Comparison of ENCODE assay signal across 10 cellular contexts in genomic region chr2:66438498-66439290, GRCh38. TPM values are rescaled to one million over a fixed set of nuclear protein-coding genes. Genes with fewer than 3 reads are reported as not detected.
DNase-seq lines count a peak whose midpoint lies in the region; TF ChIP-seq lines count a peak whose summit lies in the region.
"Had no signal": no experiment of that assay in that cellular context is flagged by ENCODE, and none has a peak within 500 bp of the region (broad histone marks: within the 10 kb centered on the region; RNA-seq: fewer than 3 reads in every experiment).

No MANE protein-coding gene starts in this region.

- DNase-seq in NT2/D1 (ENCODE audit: low read depth, low spot score) (no peak), endothelial cell (ENCODE audit: low spot score) (no peak), tibial artery (no peak), COLO829 (ENCODE audit: low spot score) (no peak), WERI-Rb-1 (no peak), amygdala (lab: John Stamatoyannopoulos, UW) (no peak)
- DNase-seq: effector memory CD8-positive, alpha-beta T cell; NCI-H774; stimulated activated naive CD4-positive, alpha-beta T cell treated with Interleukin-2 at 50 U/mL for 16 hours had no signal

- H3K9ac ChIP-seq in NT2/D1 (ENCODE audit: insufficient read length, low read depth) (peak overlapping the region; percentile 21), mucosa of stomach (ENCODE audit: low read length) (peak overlapping the region; percentile 94)

- intact Hi-C loops in tibial artery (cut with DNase I; ENCODE audit: low total_unique reads): loop anchor here (10.0 kb wide), 1 partner anchor 1596 kb away; no protein-coding TSS in a partner anchor

- H3K27me3 ChIP-seq in NT2/D1 (ENCODE audit: insufficient read depth, insufficient read length) (peaks cover 97% of the 10 kb centered on the region), mucosa of stomach (ENCODE audit: control insufficient read depth, insufficient read depth, low read length) (no peaks in the 10 kb centered on the region), tibial artery (no peaks in the 10 kb centered on the region), WERI-Rb-1 (ENCODE audit: insufficient read depth, low read depth, severe bottlenecking) (no peaks in the 10 kb centered on the region)

- peaks cover 4% of the 10 kb centered on the region for H3K4me1 ChIP-seq in NT2/D1 (ENCODE audit: insufficient read depth, insufficient read length)
- H3K4me1 ChIP-seq in mucosa of stomach (ENCODE audit: control insufficient read depth, insufficient read depth, low read length): peaks cover 15% of the 10 kb centered on the region
- H3K4me1 ChIP-seq in tibial artery: peaks cover 0 to 9% (median 7%) of the 10 kb centered on the region in 4 donors

- no peak overlapping the region for H3K27ac Mint-ChIP-seq in endothelial cell (ENCODE audit: unreplicated experiment)
- H3K27ac Mint-ChIP-seq: effector memory CD8-positive, alpha-beta T cell had no signal

- no peaks in the 10 kb centered on the region for H3K36me3 Mint-ChIP-seq in endothelial cell (ENCODE audit: low read depth, unreplicated experiment)

- no peaks in the 10 kb centered on the region for H3K9me3 Mint-ChIP-seq in endothelial cell (ENCODE audit: unreplicated experiment)
- H3K9me3 Mint-ChIP-seq: effector memory CD8-positive, alpha-beta T cell had no signal

- H3K9me3 ChIP-seq in NT2/D1 (ENCODE audit: insufficient read depth, low read length) (no peaks in the 10 kb centered on the region), mucosa of stomach (ENCODE audit: control insufficient read depth, low read length) (no peaks in the 10 kb centered on the region), tibial artery (no peaks in the 10 kb centered on the region), WERI-Rb-1 (ENCODE audit: severe bottlenecking) (no peaks in the 10 kb centered on the region)

- peaks cover 40% of the 10 kb centered on the region for H3K27me3 Mint-ChIP-seq in endothelial cell (ENCODE audit: unreplicated experiment)

- H3K27ac ChIP-seq in tibial artery (peak overlapping the region; percentile 83 to 84), WERI-Rb-1 (no peak overlapping the region)

- TF ChIP-seq CTCF in endothelial cell (IDR thresholded peaks at IDR 0.05; ENCODE audit: unreplicated experiment) (no peak), tibial artery (IDR thresholded peaks at IDR 0.05) (no peak), WERI-Rb-1 (IDR thresholded peaks at IDR 0.05; ENCODE audit: low read depth, low read length) (no peak)

- H3K4me3 ChIP-seq in NT2/D1 (ENCODE audit: insufficient read length, low read depth) (peak overlapping the region; percentile 23), mucosa of stomach (ENCODE audit: low read length) (peak overlapping the region; percentile 92), tibial artery (peak overlapping the region; percentile 68 to 81), WERI-Rb-1 (ENCODE audit: low read depth, low read length) (no peak overlapping the region)

- peak overlapping the region; percentile 92 for H3K4me3 Mint-ChIP-seq in endothelial cell (ENCODE audit: unreplicated experiment)

- H3K36me3 ChIP-seq in NT2/D1 (ENCODE audit: insufficient read depth, insufficient read length, low read length) (no peaks in the 10 kb centered on the region), mucosa of stomach (ENCODE audit: control insufficient read depth, insufficient read depth, low read length) (peaks cover 8% of the 10 kb centered on the region), tibial artery (peaks cover 0 to 15% (median 5%) of the 10 kb centered on the region in 3 donors), WERI-Rb-1 (peaks cover 19% of the 10 kb centered on the region)

- peaks cover 33% of the 10 kb centered on the region for H3K4me1 Mint-ChIP-seq in endothelial cell (ENCODE audit: unreplicated experiment)

RNA-seq across cellular contexts. Expression of gene MEIS1, which starts 3.8 kb away (rescaled TPM):
- total RNA-seq in endothelial cell (ENCODE audit: unreplicated experiment): 13.3 TPM
